Comparison of ENCODE assay signal across 17 cellular contexts in the genomic region with DNA sequence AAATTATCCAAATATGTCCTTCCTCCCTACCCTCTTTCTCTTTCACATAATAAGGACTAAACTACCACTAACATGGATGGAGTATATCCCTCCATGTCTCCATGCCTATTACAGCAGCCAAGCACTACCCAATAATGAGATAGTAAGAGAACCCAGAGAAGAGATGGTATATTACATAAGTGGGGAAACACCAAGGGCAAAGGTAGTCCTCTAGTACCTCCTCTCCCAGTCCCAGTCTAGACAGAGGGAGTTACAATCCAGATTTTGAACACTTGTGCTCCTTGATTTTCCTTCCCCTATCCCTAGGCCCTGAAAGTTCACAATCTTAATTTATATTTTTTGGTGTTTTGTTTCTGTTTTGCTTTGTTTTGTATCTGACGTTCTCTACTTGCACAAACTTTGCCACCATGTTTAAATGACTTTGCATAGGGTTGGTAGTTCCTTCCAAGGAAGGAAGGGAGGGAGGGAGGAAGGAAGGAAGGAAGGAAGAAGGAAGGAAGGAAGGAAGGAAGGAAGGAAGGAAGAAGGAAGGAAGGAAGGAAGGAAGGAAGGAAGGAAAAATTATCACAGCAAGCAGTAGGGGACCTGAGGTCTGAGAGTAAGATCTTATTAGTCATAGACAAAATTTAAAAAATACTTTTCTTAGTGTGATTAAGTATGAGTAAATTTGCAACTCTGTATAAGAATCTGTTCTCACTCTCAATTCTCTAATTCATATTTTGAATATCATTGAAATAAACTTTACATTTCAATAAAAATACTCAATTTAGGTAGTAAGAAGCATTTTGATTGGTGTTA.
DNase-seq lines count a peak whose midpoint lies in the region; ATAC-seq and TF ChIP-seq lines count a peak whose summit lies in the region.
"Had no signal": no experiment of that assay in that cellular context is flagged by ENCODE, and none has a peak within 500 bp of the region (broad histone marks: within the 10 kb centered on the region; RNA-seq: fewer than 3 reads in every experiment).

No MANE protein-coding gene starts in this region.

- H3K4me3 Mint-ChIP-seq in immature natural killer cell = peak overlapping the region in 2 of 5 donors; percentile 53 to 57
- H3K4me3 Mint-ChIP-seq: CD8-positive, alpha-beta T cell; HFFc6 had no signal

- H3K36me3 Mint-ChIP-seq in immature natural killer cell = no peaks in the 10 kb centered on the region
- H3K36me3 Mint-ChIP-seq: CD8-positive, alpha-beta T cell had no signal

- no peak for ATAC-seq in heart left ventricle
- ATAC-seq: CD8-positive, alpha-beta T cell; HepG2 had no signal

- intact Hi-C loops in A673 (cut with micrococcal nuclease; ENCODE audit: unreplicated experiment) = loop anchor here (1.0 to 2.0 kb wide), 13 partner anchors 66 to 522 kb away; no protein-coding TSS in a partner anchor
- intact Hi-C loops in heart left ventricle (cut with DNase I) = no loop called here

- H3K27me3 ChIP-seq in A673 (replicated peaks; ENCODE audit: insufficient read depth, low read depth, low read length, poor library complexity) (no peaks in the 10 kb centered on the region), ACC112 (ENCODE audit: insufficient read depth, low read length) (no peaks in the 10 kb centered on the region), OCI-LY3 (ENCODE audit: low read depth, low read length) (no peaks in the 10 kb centered on the region), heart left ventricle (no peaks in the 10 kb centered on the region)

- peak overlapping the region; percentile 2; the same call in 1 of the 2 replicates for H3K4me2 ChIP-seq in OCI-LY3 (ENCODE audit: low read length)
- H3K4me2 ChIP-seq: PC-9 had no signal

- CTCF ChIA-PET in A673 (lab: Charles Lee) = interaction anchor here (0.6 to 1.1 kb wide), 3 partner anchors 303 to 401 kb away, joined by 4 read pairs; no protein-coding TSS in a partner anchor

- BruUV-seq in A673 (replicated peaks; lab: Mats Ljungman, UMichigan) = no TSS peak

- H3K79me2 ChIP-seq in ACC112 (ENCODE audit: control insufficient read depth, insufficient read depth, low read length, unreplicated experiment) = no peaks in the 10 kb centered on the region
- H3K79me2 ChIP-seq in OCI-LY3 (ENCODE audit: low read length) = no peaks in the 10 kb centered on the region

- H3K9me3 ChIP-seq in A673 (ENCODE audit: low read depth, low read length, poor library complexity, severe bottlenecking) = no peaks in the 10 kb centered on the region
- H3K9me3 ChIP-seq in OCI-LY3 (ENCODE audit: insufficient read depth, low read length) = no peaks in the 10 kb centered on the region
- no peaks in the 10 kb centered on the region for H3K9me3 ChIP-seq in heart left ventricle

- H3K27ac ChIP-seq in A673 (ENCODE audit: low read depth, low read length, poor library complexity, severe bottlenecking) = peak overlapping the region; percentile 100
- H3K27ac ChIP-seq in ACC112 (ENCODE audit: low read depth, low read length) = no peak overlapping the region
- H3K27ac ChIP-seq in OCI-LY3 (ENCODE audit: low read length) = no peak overlapping the region
- no peak overlapping the region for H3K27ac ChIP-seq in heart left ventricle
- H3K27ac ChIP-seq: GM23248, PC-9 had no signal

- H3K27me3 Mint-ChIP-seq in immature natural killer cell (ENCODE audit: low read depth in 3 of 3) = peaks cover 0 to 2% (median 0%) of the 10 kb centered on the region in 3 donors

- no peaks in the 10 kb centered on the region for H4K20me1 ChIP-seq in OCI-LY3 (ENCODE audit: insufficient read depth, low read length)

- DNase-seq in A673 (ENCODE audit: low spot score) (peak; percentile 97), immature natural killer cell (no peak), heart left ventricle (no peak), RPMI8226 (no peak), EL (no peak)
- DNase-seq: CD8-positive, alpha-beta T cell; GM23248; HFFc6; KG1; NCI-H1092 treated with DMSO at 0.1 percent for 48 hours; NCI-H2081 treated with DMSO at 0.1 percent for 48 hours; NCI-H510A; NCI-H82; PC-9 had no signal

- peaks cover 48 to 53% of the 10 kb centered on the region in 2 donors for H3K4me1 Mint-ChIP-seq in immature natural killer cell

- H3K9ac ChIP-seq in OCI-LY3 (ENCODE audit: low read length) = no peak overlapping the region
- H3K9ac ChIP-seq: GM23248 had no signal

- H3K9me3 Mint-ChIP-seq in immature natural killer cell = no peaks in the 10 kb centered on the region
- H3K9me3 Mint-ChIP-seq: CD8-positive, alpha-beta T cell; HFFc6 had no signal

- POLR2A ChIA-PET in A673 (lab: Charles Lee; ENCODE audit: low non-redundant PET) = no interaction called here

- H3K36me3 ChIP-seq in A673 (ENCODE audit: insufficient read depth, low read length, poor library complexity, severe bottlenecking) (peaks cover 16% of the 10 kb centered on the region), ACC112 (ENCODE audit: insufficient read depth, low read length) (no peaks in the 10 kb centered on the region), OCI-LY3 (replicated peaks; ENCODE audit: low read depth, low read length) (no peaks in the 10 kb centered on the region), heart left ventricle (no peaks in the 10 kb centered on the region)

- WGBS in heart left ventricle, 4 donors = 82 to 93% (median 89%) methylated on average over 1 of the region's 1 CpG

- peaks cover 63% of the 10 kb centered on the region for H3K4me1 ChIP-seq in A673 (ENCODE audit: insufficient read depth, low read length, poor library complexity, severe bottlenecking)
- H3K4me1 ChIP-seq in ACC112 (ENCODE audit: control insufficient read depth, insufficient read depth, low read length, unreplicated experiment) = peaks cover 4% of the 10 kb centered on the region
- H3K4me1 ChIP-seq in OCI-LY3 (ENCODE audit: low read length) = peaks cover 18% of the 10 kb centered on the region
- H3K4me1 ChIP-seq in heart left ventricle = peaks cover 0 to 3% (median 0%) of the 10 kb centered on the region in 12 donors

- TF ChIP-seq CTCF in A673 (conservative IDR thresholded peaks at IDR 0.05; ENCODE audit: low read depth, low read length) (no peak), OCI-LY3 (IDR thresholded peaks at IDR 0.05; ENCODE audit: low read depth, low read length) (no peak), heart left ventricle (IDR thresholded peaks at IDR 0.05) (no peak)

- H2AFZ ChIP-seq in ACC112 (ENCODE audit: low read length, unreplicated experiment) = peak overlapping the region; percentile 11
- H2AFZ ChIP-seq in OCI-LY3 (ENCODE audit: low read depth, low read length) = no peak overlapping the region
- H2AFZ ChIP-seq: GM23248, PC-9 had no signal

- no peak for TF ChIP-seq POLR2A in heart left ventricle (IDR thresholded peaks at IDR 0.05)

- H3K27ac Mint-ChIP-seq in immature natural killer cell = peak overlapping the region in 5 of 6 donors; percentile 2 to 87 (median 70)
- H3K27ac Mint-ChIP-seq: CD8-positive, alpha-beta T cell; HFFc6 had no signal

- no peak overlapping the region for H3K4me3 ChIP-seq in A673 (ENCODE audit: low read depth, low read length, poor library complexity, severe bottlenecking)
- H3K4me3 ChIP-seq in ACC112 (ENCODE audit: low read depth, low read length) = no peak overlapping the region
- H3K4me3 ChIP-seq in OCI-LY3 (ENCODE audit: low read length) = no peak overlapping the region
- H3K4me3 ChIP-seq in heart left ventricle = no peak overlapping the region
- H3K4me3 ChIP-seq: GM23248, PC-9 had no signal
